Comparison of ENCODE assay signal across 1 cellular context in genomic region chr1:69569983-69570755, GRCh38.
A peak's percentile ranks its signal among the peaks of the same experiment; 100 is the strongest.
TF ChIP-seq lines count a peak whose summit lies in the region.

No MANE protein-coding gene starts in this region.

TF ChIP-seq in H1, 55 proteins besides CTCF, POLR2A, EP300 and RAD21:
- TF ChIP-seq USF2 (IDR thresholded peaks at IDR 0.05; ENCODE audit: low read length) (peak; percentile 51; the same call in 1 of the 2 replicates), SUZ12 (IDR thresholded peaks at IDR 0.05; ENCODE audit: low read length) (no peak), TEAD4 (IDR thresholded peaks at IDR 0.05; ENCODE audit: low read depth, low read length) (peak; percentile 78), MAX (IDR thresholded peaks at IDR 0.05) (0 out of 2 replicates have a peak, but pooled peaks have one; percentile 18), EGR1 (IDR thresholded peaks at IDR 0.05; ENCODE audit: borderline replicate concordance, low read depth, low read length) (peak; percentile 93), KDM4A (IDR thresholded peaks at IDR 0.05; ENCODE audit: low read depth, low read length, severe bottlenecking) (peak; percentile 11), SIN3A (conservative IDR thresholded peaks at IDR 0.05 in 1 of 2, IDR thresholded peaks at IDR 0.05 in 1 of 2; ENCODE audit: low read depth in 1 of 2, low read length in 2 of 2) (no peak), CHD1 (IDR thresholded peaks at IDR 0.05; ENCODE audit: low read depth, low read length) (no peak), ZNF274 (IDR thresholded peaks at IDR 0.05; ENCODE audit: borderline replicate concordance, extremely low read depth, low read length) (no peak), CBX8 (IDR thresholded peaks at IDR 0.05; ENCODE audit: borderline replicate concordance, low read depth, low read length) (no peak), E2F6 (IDR thresholded peaks at IDR 0.05) (peak; percentile 11; the same call in 1 of the 2 replicates), CREB1 (IDR thresholded peaks at IDR 0.05) (no peak), CEBPB (IDR thresholded peaks at IDR 0.05; ENCODE audit: low read depth, low read length) (no peak)
TF ChIP-seq in H1: peak in this region for 6.
